Comparison of ENCODE assay signal across 9 cellular contexts in genomic region chr10:3948843-3949242, GRCh38.
DNase-seq lines count a peak whose midpoint lies in the region; ATAC-seq and TF ChIP-seq lines count a peak whose summit lies in the region.
"Had no signal": no experiment of that assay in that cellular context is flagged by ENCODE, and none has a peak within 500 bp of the region (broad histone marks: within the 10 kb centered on the region; RNA-seq: fewer than 3 reads in every experiment).

No MANE protein-coding gene starts in this region.

- DNase-seq in NCI-H2029 (lab: John Stamatoyannopoulos, UW), result peak; percentile 55
- no peak for DNase-seq in NCI-H2029 treated with DMSO at 0.1 percent for 48 hours (lab: John Stamatoyannopoulos, UW)
- DNase-seq in activated T-cell treated with anti-CD3 and anti-CD28 coated beads, Interleukin-2, amount 50 U/mL, for 72 hours, result peak; percentile 82 to 86
- peak; percentile 45 to 50 for DNase-seq in left colon
- peak; percentile 66 to 87 for DNase-seq in stimulated activated naive CD8-positive, alpha-beta T cell treated with anti-CD3 and anti-CD28 coated beads, Interleukin-15, amount 100 ng/mL, for 72 hours
- no peak for DNase-seq in chondrocyte (ENCODE audit: low spot score)
- DNase-seq in glutamatergic neuron, result no peak
- DNase-seq: ACHN had no signal

- no peak for TF ChIP-seq CTCF in chondrocyte (IDR thresholded peaks at IDR 0.05)
- TF ChIP-seq CTCF in glutamatergic neuron (IDR thresholded peaks at IDR 0.05; ENCODE audit: partially characterized antibody, unreplicated experiment), result no peak

- intact Hi-C loops in left colon (cut with DNase I, micrococcal nuclease), result no loop called here

- peak; percentile 90 to 92 for ATAC-seq in activated T-cell treated with anti-CD3 and anti-CD28 coated beads, Interleukin-2, amount 50 U/mL, for 72 hours (replicated peaks in 1 of 2)
- ATAC-seq in left colon (peak; percentile 50), HG02763 (IDR thresholded peaks at IDR 0.05; ENCODE audit: unreplicated experiment) (no peak)
- ATAC-seq in stimulated activated naive CD8-positive, alpha-beta T cell treated with anti-CD3 and anti-CD28 coated beads, Interleukin-15, amount 100 ng/mL, for 72 hours, result peak; percentile 97

- H3K4me1 Mint-ChIP-seq in activated T-cell treated with anti-CD3 and anti-CD28 coated beads, Interleukin-2, amount 50 U/mL, for 72 hours (ENCODE audit: low read depth), result peaks cover 73% of the 10 kb centered on the region
- H3K4me1 Mint-ChIP-seq in stimulated activated naive CD8-positive, alpha-beta T cell treated with anti-CD3 and anti-CD28 coated beads, Interleukin-15, amount 100 ng/mL, for 72 hours, result peaks cover 74% of the 10 kb centered on the region
- H3K4me1 Mint-ChIP-seq in chondrocyte (ENCODE audit: low read depth) (peaks cover 19% of the 10 kb centered on the region), glutamatergic neuron (ENCODE audit: low read depth, unreplicated experiment) (no peaks in the 10 kb centered on the region)

- peaks cover 3 to 6% of the 10 kb centered on the region in 2 donors for H3K36me3 Mint-ChIP-seq in activated T-cell treated with anti-CD3 and anti-CD28 coated beads, Interleukin-2, amount 50 U/mL, for 72 hours (ENCODE audit: insufficient read depth in 2 of 2)
- H3K36me3 Mint-ChIP-seq in chondrocyte (ENCODE audit: low read depth), result no peaks in the 10 kb centered on the region
- H3K36me3 Mint-ChIP-seq in glutamatergic neuron (ENCODE audit: unreplicated experiment), result no peaks in the 10 kb centered on the region

- peak overlapping the region; percentile 52 to 89 for H3K4me3 Mint-ChIP-seq in activated T-cell treated with anti-CD3 and anti-CD28 coated beads, Interleukin-2, amount 50 U/mL, for 72 hours
- H3K4me3 Mint-ChIP-seq in stimulated activated naive CD8-positive, alpha-beta T cell treated with anti-CD3 and anti-CD28 coated beads, Interleukin-15, amount 100 ng/mL, for 72 hours, result peak overlapping the region; percentile 65
- H3K4me3 Mint-ChIP-seq in chondrocyte (ENCODE audit: unreplicated experiment) (no peak overlapping the region), glutamatergic neuron (ENCODE audit: unreplicated experiment) (no peak overlapping the region)

- no peaks in the 10 kb centered on the region for H3K27me3 Mint-ChIP-seq in activated T-cell treated with anti-CD3 and anti-CD28 coated beads, Interleukin-2, amount 50 U/mL, for 72 hours (ENCODE audit: low read depth)
- no peaks in the 10 kb centered on the region for H3K27me3 Mint-ChIP-seq in stimulated activated naive CD8-positive, alpha-beta T cell treated with anti-CD3 and anti-CD28 coated beads, Interleukin-15, amount 100 ng/mL, for 72 hours
- H3K27me3 Mint-ChIP-seq in chondrocyte (ENCODE audit: low read depth) (no peaks in the 10 kb centered on the region), glutamatergic neuron (ENCODE audit: unreplicated experiment) (peaks cover 4% of the 10 kb centered on the region)

- H3K9me3 Mint-ChIP-seq in activated T-cell treated with anti-CD3 and anti-CD28 coated beads, Interleukin-2, amount 50 U/mL, for 72 hours, result peaks cover 0 to 3% of the 10 kb centered on the region in 2 donors
- no peaks in the 10 kb centered on the region for H3K9me3 Mint-ChIP-seq in stimulated activated naive CD8-positive, alpha-beta T cell treated with anti-CD3 and anti-CD28 coated beads, Interleukin-15, amount 100 ng/mL, for 72 hours
- peaks cover 4% of the 10 kb centered on the region for H3K9me3 Mint-ChIP-seq in chondrocyte (ENCODE audit: low read depth)
- peaks cover 2% of the 10 kb centered on the region for H3K9me3 Mint-ChIP-seq in glutamatergic neuron (ENCODE audit: unreplicated experiment)

- peak overlapping the region; percentile 69 for H3K27ac Mint-ChIP-seq in activated T-cell treated with anti-CD3 and anti-CD28 coated beads, Interleukin-2, amount 50 U/mL, for 72 hours
- peak overlapping the region; percentile 94 to 95 for H3K27ac Mint-ChIP-seq in stimulated activated naive CD8-positive, alpha-beta T cell treated with anti-CD3 and anti-CD28 coated beads, Interleukin-15, amount 100 ng/mL, for 72 hours
- H3K27ac Mint-ChIP-seq in chondrocyte (ENCODE audit: unreplicated experiment), result no peak overlapping the region
- no peak overlapping the region for H3K27ac Mint-ChIP-seq in glutamatergic neuron (ENCODE audit: unreplicated experiment)

Comparison
In these comparisons a context has a peak if more than half of its experiments do, and no peak if none do; other contexts are left out.
1. DNase-seq: peak in NCI-H2029 (single experiment), activated T-cell treated with anti-CD3 and anti-CD28 coated beads, Interleukin-2, amount 50 U/mL, for 72 hours (2 of 2), left colon (2 of 2) and stimulated activated naive CD8-positive, alpha-beta T cell treated with anti-CD3 and anti-CD28 coated beads, Interleukin-15, amount 100 ng/mL, for 72 hours (2 of 2); none in NCI-H2029 treated with DMSO at 0.1 percent for 48 hours (single experiment), chondrocyte (single experiment) and glutamatergic neuron (single experiment).
2. H3K27ac Mint-ChIP-seq: peak in activated T-cell treated with anti-CD3 and anti-CD28 coated beads, Interleukin-2, amount 50 U/mL, for 72 hours (single experiment) and stimulated activated naive CD8-positive, alpha-beta T cell treated with anti-CD3 and anti-CD28 coated beads, Interleukin-15, amount 100 ng/mL, for 72 hours (2 of 2); none in chondrocyte (single experiment) and glutamatergic neuron (single experiment).
3. H3K4me3 Mint-ChIP-seq: peak in activated T-cell treated with anti-CD3 and anti-CD28 coated beads, Interleukin-2, amount 50 U/mL, for 72 hours (2 of 2) and stimulated activated naive CD8-positive, alpha-beta T cell treated with anti-CD3 and anti-CD28 coated beads, Interleukin-15, amount 100 ng/mL, for 72 hours (2 of 2); none in chondrocyte (single experiment) and glutamatergic neuron (single experiment).